In genomic region chr12:1606021-1606622, GRCh38 we compare ENCODE assay signal across 8 cellular contexts. TPM values are rescaled to one million over a fixed set of nuclear protein-coding genes. Genes with fewer than 3 reads are reported as not detected.
DNase-seq lines count a peak whose midpoint lies in the region; ATAC-seq and TF ChIP-seq lines count a peak whose summit lies in the region.

No MANE protein-coding gene starts in this region.

- H3K27me3 ChIP-seq in lung (ENCODE audit: control insufficient read depth, insufficient read depth), result no peaks in the 10 kb centered on the region

- H3K4me3 Mint-ChIP-seq in dendritic cell treated with granulocyte-macrophage colony-stimulating factor and Interleukin-4, amounts not matched to agents 40 ng/mL and 50 ng/mL, for 4 days, result peak overlapping the region; percentile 80

- WGBS in lung, 2 donors, result 9 to 12% methylated on average over 12 of the region's 12 CpGs

- ATAC-seq in HG02623 (IDR thresholded peaks at IDR 0.05; ENCODE audit: unreplicated experiment) (peak; percentile 61), lung (ENCODE audit: insufficient read depth, low FRiP score) (peak; percentile 53), HG02981 (IDR thresholded peaks at IDR 0.05; ENCODE audit: unreplicated experiment) (no peak)

- DNase-seq in GM13976 (ENCODE audit: low spot score) (peak; percentile 69), NCI-H2029 (lab: John Stamatoyannopoulos, UW) (peak; percentile 65), lung (ENCODE audit: low spot score) (peak; percentile 92)
- peak; percentile 56 for DNase-seq in activated CD4-positive, alpha-beta T cell treated with anti-CD3 and anti-CD28 coated beads for 1 hour
- DNase-seq in stimulated activated CD4-positive, alpha-beta T cell treated with anti-CD3 and anti-CD28 coated beads, TNF-alpha, amount 100 ng/mL, for 4 hours (ENCODE audit: low read depth in 3 of 3), result peak; percentile 59 to 69 (median 61)

- H3K36me3 Mint-ChIP-seq in dendritic cell treated with granulocyte-macrophage colony-stimulating factor and Interleukin-4, amounts not matched to agents 40 ng/mL and 50 ng/mL, for 4 days (ENCODE audit: low read depth), result no peaks in the 10 kb centered on the region

- H3K4me1 Mint-ChIP-seq in dendritic cell treated with granulocyte-macrophage colony-stimulating factor and Interleukin-4, amounts not matched to agents 40 ng/mL and 50 ng/mL, for 4 days (ENCODE audit: low read depth), result peaks cover 54% of the 10 kb centered on the region

- H3K36me3 ChIP-seq in lung (ENCODE audit: control insufficient read depth in 2 of 2, insufficient read depth in 2 of 2, low read length in 2 of 2), result no peaks in the 10 kb centered on the region

- no peak overlapping the region for H3K4me3 ChIP-seq in lung

- H3K27ac ChIP-seq in lung (ENCODE audit: low read depth in 1 of 2, low read length in 1 of 2), result peak overlapping the region; percentile 81 to 93

- TF ChIP-seq CTCF in GM13976 (IDR thresholded peaks at IDR 0.05; ENCODE audit: borderline replicate concordance, control extremely low read depth, extremely low read depth, insufficient read depth, missing control alignments) (no peak), lung (IDR thresholded peaks at IDR 0.05; ENCODE audit: control extremely low read depth, extremely low read depth) (no peak)

- peaks cover 4% of the 10 kb centered on the region in 2 donors for H3K4me1 ChIP-seq in lung (ENCODE audit: control insufficient read depth in 2 of 2, insufficient read depth in 2 of 2, low read length in 2 of 2)

- H3K9me3 Mint-ChIP-seq in dendritic cell treated with granulocyte-macrophage colony-stimulating factor and Interleukin-4, amounts not matched to agents 40 ng/mL and 50 ng/mL, for 4 days, result no peaks in the 10 kb centered on the region

- in situ Hi-C loops in GM13976 (cut with MboI; ENCODE audit: low sequenced_read_pairs, unreplicated experiment), result no loop called here

- peak overlapping the region; percentile 96 for H3K27ac Mint-ChIP-seq in dendritic cell treated with granulocyte-macrophage colony-stimulating factor and Interleukin-4, amounts not matched to agents 40 ng/mL and 50 ng/mL, for 4 days

- no peaks in the 10 kb centered on the region for H3K27me3 Mint-ChIP-seq in dendritic cell treated with granulocyte-macrophage colony-stimulating factor and Interleukin-4, amounts not matched to agents 40 ng/mL and 50 ng/mL, for 4 days

- H3K9me3 ChIP-seq in lung (ENCODE audit: control insufficient read depth in 2 of 2, insufficient read depth in 1 of 2, low read length in 1 of 2), result no peaks in the 10 kb centered on the region

- intact Hi-C loops in dendritic cell treated with granulocyte-macrophage colony-stimulating factor and Interleukin-4, amounts not matched to agents 40 ng/mL and 50 ng/mL, for 4 days (cut with micrococcal nuclease), result no loop called here

RNA-seq across cellular contexts. Expression of gene FBXL14, which starts 11.7 kb away (rescaled TPM):
- 10 to 100 TPM; 12.6 to 23.0 TPM for total RNA-seq in lung
- polyA plus RNA-seq in lung, result 10 to 100 TPM in 1 of 2 donors, 1 to 10 TPM in 1; 4.4 to 13.6 TPM

RNA-seq across cellular contexts. Expression of gene WNT5B, which starts 22.9 kb away (rescaled TPM):
- total RNA-seq in lung, result 10 to 100 TPM in 1 of 2 donors, 1 to 10 TPM in 1; 7.8 to 12.6 TPM
- polyA plus RNA-seq in lung, result 1 to 10 TPM; 2.8 to 3.6 TPM
